In the genomic region with DNA sequence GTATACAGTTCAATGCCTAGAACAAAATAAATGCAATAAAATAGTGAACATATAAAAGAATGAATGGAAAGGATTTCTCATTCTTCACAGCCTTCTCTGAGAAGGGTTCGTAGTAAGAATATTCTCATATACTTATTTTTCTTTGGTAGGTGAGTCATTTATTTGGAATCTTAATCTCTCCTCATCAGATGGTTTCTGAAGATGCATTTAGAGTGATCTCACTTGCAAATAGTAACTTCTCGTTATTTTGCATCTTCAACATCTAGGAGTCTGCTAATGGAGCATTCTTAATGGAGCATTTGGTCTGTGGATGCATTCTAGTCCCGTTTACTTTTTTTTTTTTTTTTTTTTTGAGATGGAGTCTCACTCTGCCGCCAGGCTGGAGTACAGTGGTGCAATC, we compare ENCODE assay signal across 12 cellular contexts.
DNase-seq lines count a peak whose midpoint lies in the region; ATAC-seq, FAIRE-seq and TF ChIP-seq lines count a peak whose summit lies in the region.
"Had no signal": no experiment of that assay in that cellular context is flagged by ENCODE, and none has a peak within 500 bp of the region (broad histone marks: within the 10 kb centered on the region; RNA-seq: fewer than 3 reads in every experiment).

No MANE protein-coding gene starts in this region.

- DNase-seq in H54 (ENCODE audit: insufficient read length, low spot score) (peak; percentile 43), astrocyte of the hippocampus (ENCODE audit: low read depth, low spot score) (peak; percentile 60), hepatic stellate cell (ENCODE audit: low spot score) (peak; percentile 74), urothelium cell line (ENCODE audit: low spot score) (peak; percentile 15), medulla oblongata (ENCODE audit: extremely low spot score) (no peak), NCI-H510A (lab: John Stamatoyannopoulos, UW) (no peak)
- DNase-seq: activated naive CD8-positive, alpha-beta T cell treated with anti-CD3 and anti-CD28 coated beads, Interleukin-2, amount 10 ng/mL, durations not matched to agents 7 days and 5 days; lower lobe of right lung; NCI-H1048; NCI-H446 treated with DMSO at 0.1 percent for 48 hours had no signal

- no peak for TF ChIP-seq POLR2A in H54 (IDR thresholded peaks at IDR 0.05; ENCODE audit: low read depth, low read length)

- peak; percentile 50 for FAIRE-seq in H54 (lab: Jason Lieb, UNC)
- FAIRE-seq in urothelium cell line (lab: Jason Lieb, UNC) = no peak

- no peak for ATAC-seq in HG03097 (IDR thresholded peaks at IDR 0.05; ENCODE audit: low FRiP score, unreplicated experiment)
- ATAC-seq: lower lobe of right lung, Right ventricle myocardium inferior had no signal

Comparison
In these comparisons a context has a peak if more than half of its experiments do, and no peak if none do; other contexts are left out.
1. DNase-seq: peak in H54 (single experiment), astrocyte of the hippocampus (single experiment), hepatic stellate cell (single experiment) and urothelium cell line (single experiment); none in medulla oblongata (single experiment) and NCI-H510A (single experiment).